8 cellular contexts compared by ENCODE assay signal in genomic region chr6:18388252-18388651, GRCh38. TPM values are rescaled to one million over a fixed set of nuclear protein-coding genes. Genes with fewer than 3 reads are reported as not detected.
DNase-seq lines count a peak whose midpoint lies in the region; ATAC-seq and TF ChIP-seq lines count a peak whose summit lies in the region.

No MANE protein-coding gene starts in this region.

- intact Hi-C loops in activated naive CD4-positive, alpha-beta T cell treated with anti-CD3 and anti-CD28 coated beads for 36 hours (cut with micrococcal nuclease): loop anchor here (2.0 to 5.0 kb wide), 3 partner anchors 99 to 679 kb away; no protein-coding TSS in a partner anchor
- intact Hi-C loops in right lobe of liver (cut with DNase I): no loop called here

- H3K4me1 Mint-ChIP-seq in activated naive CD4-positive, alpha-beta T cell treated with anti-CD3 and anti-CD28 coated beads for 36 hours (ENCODE audit: low read depth): peaks cover 25% of the 10 kb centered on the region
- peaks cover 30% of the 10 kb centered on the region for H3K4me1 Mint-ChIP-seq in activated naive CD8-positive, alpha-beta T cell treated with anti-CD3 and anti-CD28 coated beads for 36 hours
- peaks cover 17% of the 10 kb centered on the region for H3K4me1 Mint-ChIP-seq in type B pancreatic cell (ENCODE audit: unreplicated experiment)

- peak overlapping the region; percentile 86 for H3K4me3 Mint-ChIP-seq in activated naive CD4-positive, alpha-beta T cell treated with anti-CD3 and anti-CD28 coated beads for 36 hours
- H3K4me3 Mint-ChIP-seq in activated naive CD8-positive, alpha-beta T cell treated with anti-CD3 and anti-CD28 coated beads for 36 hours: peak overlapping the region; percentile 86
- H3K4me3 Mint-ChIP-seq in type B pancreatic cell: peak overlapping the region; percentile 94

- H3K36me3 ChIP-seq in right lobe of liver: no peaks in the 10 kb centered on the region

- CTCF ChIA-PET in activated naive CD4-positive, alpha-beta T cell treated with anti-CD3 and anti-CD28 coated beads for 36 hours (lab: Charles Lee): no interaction called here

- H3K9me3 Mint-ChIP-seq in activated naive CD4-positive, alpha-beta T cell treated with anti-CD3 and anti-CD28 coated beads for 36 hours: no peaks in the 10 kb centered on the region
- no peaks in the 10 kb centered on the region for H3K9me3 Mint-ChIP-seq in activated naive CD8-positive, alpha-beta T cell treated with anti-CD3 and anti-CD28 coated beads for 36 hours
- H3K9me3 Mint-ChIP-seq in type B pancreatic cell: no peaks in the 10 kb centered on the region

- H3K27me3 Mint-ChIP-seq in activated naive CD4-positive, alpha-beta T cell treated with anti-CD3 and anti-CD28 coated beads for 36 hours (ENCODE audit: low read depth): no peaks in the 10 kb centered on the region
- no peaks in the 10 kb centered on the region for H3K27me3 Mint-ChIP-seq in activated naive CD8-positive, alpha-beta T cell treated with anti-CD3 and anti-CD28 coated beads for 36 hours
- peaks cover 9% of the 10 kb centered on the region for H3K27me3 Mint-ChIP-seq in type B pancreatic cell

- no peaks in the 10 kb centered on the region for H3K27me3 ChIP-seq in right lobe of liver

- H3K36me3 Mint-ChIP-seq in activated naive CD4-positive, alpha-beta T cell treated with anti-CD3 and anti-CD28 coated beads for 36 hours (ENCODE audit: low read depth): no peaks in the 10 kb centered on the region
- H3K36me3 Mint-ChIP-seq in activated naive CD8-positive, alpha-beta T cell treated with anti-CD3 and anti-CD28 coated beads for 36 hours: no peaks in the 10 kb centered on the region
- no peaks in the 10 kb centered on the region for H3K36me3 Mint-ChIP-seq in type B pancreatic cell

- WGBS in right lobe of liver (ENCODE audit: insufficient coverage, low coverage, low lambda C conversion rate, missing lambda C conversion rate): 3% methylated on average over 3 of the region's 3 CpGs

- peak overlapping the region; percentile 45 to 67 (median 62) for H3K4me3 ChIP-seq in right lobe of liver

- no peak for TF ChIP-seq POLR2A in right lobe of liver (IDR thresholded peaks at IDR 0.05)

- ATAC-seq in right lobe of liver: peak in 1 of 4 donors; percentile 9
- ATAC-seq in GM18870 (IDR thresholded peaks at IDR 0.05; ENCODE audit: unreplicated experiment): no peak

- H3K27ac Mint-ChIP-seq in activated naive CD4-positive, alpha-beta T cell treated with anti-CD3 and anti-CD28 coated beads for 36 hours: no peak overlapping the region
- H3K27ac Mint-ChIP-seq in activated naive CD8-positive, alpha-beta T cell treated with anti-CD3 and anti-CD28 coated beads for 36 hours: peak overlapping the region; percentile 52
- peak overlapping the region; percentile 63 for H3K27ac Mint-ChIP-seq in type B pancreatic cell

- TF ChIP-seq CTCF in right lobe of liver (IDR thresholded peaks at IDR 0.05) (no peak), type B pancreatic cell (conservative IDR thresholded peaks at IDR 0.05) (no peak)

- H3K9me3 ChIP-seq in right lobe of liver: no peaks in the 10 kb centered on the region

- peaks cover 0 to 40% (median 8%) of the 10 kb centered on the region in 4 donors for H3K4me1 ChIP-seq in right lobe of liver

- H3K27ac ChIP-seq in right lobe of liver: peak overlapping the region; percentile 80 to 88 (median 81)

- DNase-seq in activated naive CD4-positive, alpha-beta T cell treated with anti-CD3 and anti-CD28 coated beads for 36 hours: no peak
- DNase-seq in activated naive CD4-positive, alpha-beta T cell treated with anti-CD3 and anti-CD28 coated beads, Interleukin-2, amount 50 U/mL, for 16 hours: no peak
- no peak for DNase-seq in activated naive CD8-positive, alpha-beta T cell treated with anti-CD3 and anti-CD28 coated beads for 36 hours
- no peak for DNase-seq in right lobe of liver
- no peak for DNase-seq in type B pancreatic cell (ENCODE audit: extremely low spot score, unreplicated experiment)
- no peak for DNase-seq in stimulated activated CD4-positive, alpha-beta T cell treated with anti-CD3 and anti-CD28 coated beads, Interleukin-4, amount 100 ng/mL, for 4 hours
- no peak for DNase-seq in germinal center (ENCODE audit: low spot score)

RNA-seq across cellular contexts. Expression of gene RNF144B, which starts 1.1 kb away (rescaled TPM):
- total RNA-seq in activated naive CD4-positive, alpha-beta T cell treated with anti-CD3 and anti-CD28 coated beads for 36 hours: 1 to 10 TPM; 1.5 to 3.2 TPM
- total RNA-seq in activated naive CD8-positive, alpha-beta T cell treated with anti-CD3 and anti-CD28 coated beads for 36 hours: 1 to 10 TPM; 2.1 to 2.3 TPM
- total RNA-seq in right lobe of liver (10 to 100 TPM in 3 of 6 experiments, 1 to 10 TPM in 3; 7.6 to 19.1 (median 10.2) TPM), type B pancreatic cell (ENCODE audit: low replicate concordance) (10.8 and 19.4 TPM in 2 replicates)
